9 cellular contexts compared by ENCODE assay signal in genomic region chr5:150129813-150130492, GRCh38. TPM values are rescaled to one million over a fixed set of nuclear protein-coding genes. Genes with fewer than 3 reads are reported as not detected.
A peak's percentile ranks its signal among the peaks of the same experiment; 100 is the strongest.
DNase-seq lines count a peak whose midpoint lies in the region; ATAC-seq and TF ChIP-seq lines count a peak whose summit lies in the region.
"Had no signal": no experiment of that assay in that cellular context is flagged by ENCODE, and none has a peak within 500 bp of the region (broad histone marks: within the 10 kb centered on the region; RNA-seq: fewer than 3 reads in every experiment).

No MANE protein-coding gene starts in this region.

- H3K4me1 ChIP-seq in cardiac muscle cell (ENCODE audit: low read depth) (no peaks in the 10 kb centered on the region), prostate gland (replicated peaks) (no peaks in the 10 kb centered on the region)

- H3K9me3 ChIP-seq in cardiac muscle cell (ENCODE audit: low read depth) (no peaks in the 10 kb centered on the region), prostate gland (no peaks in the 10 kb centered on the region)
- H3K9me3 ChIP-seq: BLaER1 treated with 17β-estradiol and CSF1 and Interleukin-3, amounts not matched to agents 10 nM and 100 nM had no signal

- H3K36me3 ChIP-seq in cardiac muscle cell, result no peaks in the 10 kb centered on the region
- no peaks in the 10 kb centered on the region for H3K36me3 ChIP-seq in prostate gland

- ATAC-seq in HG02938 (IDR thresholded peaks at IDR 0.05; ENCODE audit: unreplicated experiment), result peak; percentile 61
- ATAC-seq in HG03469 (IDR thresholded peaks at IDR 0.05; ENCODE audit: unreplicated experiment), result no peak

- H3K27ac ChIP-seq in cardiac muscle cell (no peak overlapping the region), prostate gland (no peak overlapping the region)

- WGBS in prostate gland, result 22% methylated on average over 25 of the region's 25 CpGs

- TF ChIP-seq CTCF in cardiac muscle cell (IDR thresholded peaks at IDR 0.05; ENCODE audit: low read depth, low read length) (peak; percentile 98), prostate gland (IDR thresholded peaks at IDR 0.05) (peak; percentile 76 to 91 (median 90))

- H3K4me3 ChIP-seq in cardiac muscle cell (no peak overlapping the region), prostate gland (no peak overlapping the region)
- H3K4me3 ChIP-seq: BLaER1 treated with 17β-estradiol and CSF1 and Interleukin-3, amounts not matched to agents 10 nM and 100 nM had no signal

- H3K27me3 ChIP-seq in cardiac muscle cell, result no peaks in the 10 kb centered on the region
- H3K27me3 ChIP-seq in prostate gland (replicated peaks; ENCODE audit: insufficient read depth), result no peaks in the 10 kb centered on the region
- H3K27me3 ChIP-seq: BLaER1 treated with 17β-estradiol and CSF1 and Interleukin-3, amounts not matched to agents 10 nM and 100 nM had no signal

- no peak overlapping the region for H3K4me3 Mint-ChIP-seq in activated naive CD8-positive, alpha-beta T cell treated with anti-CD3 and anti-CD28 coated beads for 36 hours

- DNase-seq in NCI-H1417 (lab: John Stamatoyannopoulos, UW), result peak; percentile 11 to 47 (median 27)
- DNase-seq in NCI-H1417 treated with DMSO at 0.1 percent for 48 hours (lab: John Stamatoyannopoulos, UW), result no peak
- peak; percentile 57 for DNase-seq in RPMI7951 (ENCODE audit: low read depth)
- peak; percentile 47 for DNase-seq in activated naive CD8-positive, alpha-beta T cell treated with anti-CD3 and anti-CD28 coated beads for 36 hours
- DNase-seq in cardiac muscle cell (ENCODE audit: low read depth in 1 of 2, low spot score in 1 of 2), result peak; percentile 77 to 84
- DNase-seq in prostate gland (ENCODE audit: low spot score), result peak; percentile 47

- no peaks in the 10 kb centered on the region for H3K4me1 Mint-ChIP-seq in activated naive CD8-positive, alpha-beta T cell treated with anti-CD3 and anti-CD28 coated beads for 36 hours

- intact Hi-C loops in prostate gland (cut with DNase I), result loop anchor here (1.0 to 10.0 kb wide), 3 partner anchors 27 to 125 kb away; partner anchors contain the start of genes HMGXB3 and TIGD6

- H3K36me3 Mint-ChIP-seq in activated naive CD8-positive, alpha-beta T cell treated with anti-CD3 and anti-CD28 coated beads for 36 hours, result no peaks in the 10 kb centered on the region

- no peaks in the 10 kb centered on the region for H3K27me3 Mint-ChIP-seq in activated naive CD8-positive, alpha-beta T cell treated with anti-CD3 and anti-CD28 coated beads for 36 hours

- no peak for TF ChIP-seq POLR2A in prostate gland (IDR thresholded peaks at IDR 0.05)

- H3K9me3 Mint-ChIP-seq in activated naive CD8-positive, alpha-beta T cell treated with anti-CD3 and anti-CD28 coated beads for 36 hours, result no peaks in the 10 kb centered on the region

- H3K27ac Mint-ChIP-seq in activated naive CD8-positive, alpha-beta T cell treated with anti-CD3 and anti-CD28 coated beads for 36 hours, result no peak overlapping the region

RNA-seq across cellular contexts. Expression of gene PDGFRB, which starts 25.7 kb away (rescaled TPM):
- total RNA-seq in RPMI7951 (2014; rRNA removed; shearing (Covaris generic)), result 58.6 and 67.6 TPM in 2 replicates
- 1 to 10 TPM; 1.1 to 1.5 TPM for total RNA-seq in activated naive CD8-positive, alpha-beta T cell treated with anti-CD3 and anti-CD28 coated beads for 36 hours
- total RNA-seq in cardiac muscle cell (4.2 and 5.4 TPM in 2 replicates), prostate gland (100 to 1,000 TPM in 1 of 2 donors, 10 to 100 TPM in 1; 14.5 to 161 TPM)
- polyA plus RNA-seq in cardiac muscle cell, result 5.3 and 6.1 TPM in 2 replicates

RNA-seq across cellular contexts. Expression of gene CDX1, which starts 36.6 kb away (rescaled TPM):
- 0.24 and 0.98 TPM in 2 replicates for total RNA-seq in RPMI7951 (2014; rRNA removed; shearing (Covaris generic))
- total RNA-seq in activated naive CD8-positive, alpha-beta T cell treated with anti-CD3 and anti-CD28 coated beads for 36 hours, result not detected
- total RNA-seq in cardiac muscle cell, result not detected in 2 replicates
- 0.62 TPM in 1 of 2 replicates, not detected in the other for polyA plus RNA-seq in cardiac muscle cell
- 1 to 10 TPM in 1 of 2 donors, not detected in 1; 3.2 TPM for total RNA-seq in prostate gland

RNA-seq across cellular contexts. Expression of gene CSF1R, which starts 43.6 kb away (rescaled TPM):
- 2.5 and 4.3 TPM in 2 replicates for total RNA-seq in RPMI7951 (2014; rRNA removed; shearing (Covaris generic))
- total RNA-seq in activated naive CD8-positive, alpha-beta T cell treated with anti-CD3 and anti-CD28 coated beads for 36 hours, result not detected
- total RNA-seq in cardiac muscle cell (0.04 TPM in 1 of 2 replicates, not detected in the other), prostate gland (10 to 100 TPM; 11.0 to 36.4 TPM)
- 0.48 and 0.50 TPM in 2 replicates for polyA plus RNA-seq in cardiac muscle cell

RNA-seq across cellular contexts. Expression of gene SLC6A7, which starts 59.9 kb away (rescaled TPM):
- not detected in 2 replicates for total RNA-seq in RPMI7951 (2014; rRNA removed; shearing (Covaris generic))
- total RNA-seq in activated naive CD8-positive, alpha-beta T cell treated with anti-CD3 and anti-CD28 coated beads for 36 hours, result not detected
- total RNA-seq in cardiac muscle cell (not detected in 2 replicates), prostate gland (not detected)
- not detected in 2 replicates for polyA plus RNA-seq in cardiac muscle cell
